In the genomic region with DNA sequence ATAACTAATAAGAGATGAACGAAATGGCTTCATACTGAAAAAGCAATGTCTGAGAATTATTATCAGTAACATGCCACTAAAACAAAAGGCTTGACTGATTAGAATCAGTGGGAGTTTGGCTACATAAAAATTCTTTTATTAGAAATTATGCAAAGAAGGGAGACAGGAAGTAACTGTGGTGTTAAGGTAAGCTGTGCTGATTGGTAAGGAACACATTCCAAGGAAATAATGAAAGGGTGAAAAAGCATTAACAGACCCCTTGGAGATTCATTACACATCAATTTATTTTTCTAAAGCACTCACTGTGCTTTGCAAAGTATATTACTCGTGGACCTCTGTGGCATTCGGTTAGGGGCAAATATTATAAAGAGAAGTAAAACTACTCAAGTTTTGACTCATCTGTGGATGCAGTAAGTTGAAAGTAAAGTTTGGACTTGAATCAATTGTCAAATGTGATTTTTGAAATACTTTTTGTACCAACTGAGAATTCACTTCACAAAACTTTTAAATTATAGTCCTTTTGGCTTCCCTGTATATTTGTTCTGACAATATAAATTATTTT, we compare ENCODE assay signal across 15 cellular contexts.
DNase-seq lines count a peak whose midpoint lies in the region; ATAC-seq, FAIRE-seq and TF ChIP-seq lines count a peak whose summit lies in the region.
"Had no signal": no experiment of that assay in that cellular context is flagged by ENCODE, and none has a peak within 500 bp of the region (broad histone marks: within the 10 kb centered on the region; RNA-seq: fewer than 3 reads in every experiment).

No MANE protein-coding gene starts in this region.

- peak overlapping the region; percentile 72 for H2AFZ ChIP-seq in mammary epithelial cell (ENCODE audit: low read depth, low read length)

- BruUV-seq in mammary epithelial cell (replicated peaks; lab: Mats Ljungman, UMichigan), result no TSS peak

- TF ChIP-seq POLR2A in breast epithelium (IDR thresholded peaks at IDR 0.05), result no peak

- H3K9ac ChIP-seq in mammary epithelial cell (ENCODE audit: insufficient read depth, low read length), result no peak overlapping the region

- H3K36me3 ChIP-seq in mammary epithelial cell (ENCODE audit: insufficient read depth, low read length), result no peaks in the 10 kb centered on the region
- H3K36me3 ChIP-seq in breast epithelium, result no peaks in the 10 kb centered on the region
- H3K36me3 ChIP-seq: MG63, thoracic aorta had no signal

- CTCF ChIA-PET in mammary epithelial cell (lab: Charles Lee; ENCODE audit: low non-redundant PET), result no interaction called here

- H3K9me3 ChIP-seq in mammary epithelial cell (replicated peaks; ENCODE audit: insufficient read depth, low read length) (no peaks in the 10 kb centered on the region), breast epithelium (no peaks in the 10 kb centered on the region)
- H3K9me3 ChIP-seq: MG63, thoracic aorta had no signal

- WGBS in mammary epithelial cell (ENCODE audit: low coverage, missing lambda C conversion rate), result 15% methylated on average over 3 of the region's 3 CpGs

- H4K20me1 ChIP-seq in mammary epithelial cell (ENCODE audit: insufficient read depth, low read length), result no peaks in the 10 kb centered on the region

- ATAC-seq in HG02678 (IDR thresholded peaks at IDR 0.05; ENCODE audit: unreplicated experiment) (peak; percentile 73), HG03565 (IDR thresholded peaks at IDR 0.05; ENCODE audit: unreplicated experiment) (peak; percentile 63), HG02588 (IDR thresholded peaks at IDR 0.05; ENCODE audit: unreplicated experiment) (no peak)
- ATAC-seq: activated naive CD4-positive, alpha-beta T cell treated with anti-CD3 and anti-CD28 coated beads, Interleukin-2, amount 50 U/mL, for 72 hours; naive thymus-derived CD8-positive, alpha-beta T cell; sciatic nerve had no signal

- TF ChIP-seq CTCF in mammary epithelial cell (conservative IDR thresholded peaks at IDR 0.05 in 1 of 2, IDR thresholded peaks at IDR 0.05 in 1 of 2; ENCODE audit: extremely low read depth in 1 of 2, insufficient read depth in 1 of 2, low read depth in 1 of 2, low read length in 2 of 2), result no peak
- TF ChIP-seq CTCF in breast epithelium (IDR thresholded peaks at IDR 0.05), result no peak

- H3K4me3 ChIP-seq in mammary epithelial cell (replicated peaks in 1 of 3; ENCODE audit: insufficient read depth in 1 of 3, low read depth in 2 of 3, low read length in 3 of 3) (no peak overlapping the region), breast epithelium (no peak overlapping the region)
- H3K4me3 ChIP-seq: MG63, thoracic aorta had no signal

- no peak overlapping the region for H3K27ac ChIP-seq in mammary epithelial cell (ENCODE audit: insufficient read depth, low read depth, low read length)
- H3K27ac ChIP-seq in breast epithelium, result no peak overlapping the region
- H3K27ac ChIP-seq: 22Rv1, thoracic aorta had no signal

- peak overlapping the region; percentile 51 for H3K4me2 ChIP-seq in mammary epithelial cell (ENCODE audit: insufficient read depth, low read depth, low read length)

- intact Hi-C loops in mammary epithelial cell (cut with micrococcal nuclease), result no loop called here
- intact Hi-C loops in breast epithelium (cut with DNase I; ENCODE audit: low total_unique reads), result no loop called here

- in situ Hi-C loops in mammary epithelial cell (cut with MboI; ENCODE audit: low sequenced_read_pairs in 2 of 2), result no loop called here

- no peak for FAIRE-seq in urothelium cell line (lab: Jason Lieb, UNC)

- no peaks in the 10 kb centered on the region for H3K79me2 ChIP-seq in mammary epithelial cell (ENCODE audit: insufficient read depth, low read length)

- dilution Hi-C loops in mammary epithelial cell (cut with HindIII; ENCODE audit: low sequenced_read_pairs), result no loop called here

- no peaks in the 10 kb centered on the region for H3K27me3 ChIP-seq in mammary epithelial cell (ENCODE audit: insufficient read depth, low read length)
- no peaks in the 10 kb centered on the region for H3K27me3 ChIP-seq in breast epithelium

- DNase-seq in mammary epithelial cell (no peak), breast epithelium (ENCODE audit: low spot score in 2 of 2) (no peak), UCSD-AML1 (lab: John Stamatoyannopoulos, UW; ENCODE audit: unreplicated experiment) (no peak), urothelium cell line (ENCODE audit: low spot score) (no peak), D341Med (ENCODE audit: low spot score) (no peak)
- DNase-seq: MG63; naive thymus-derived CD8-positive, alpha-beta T cell; NCI-H345 had no signal

- peaks cover 8% of the 10 kb centered on the region for H3K4me1 ChIP-seq in mammary epithelial cell (ENCODE audit: insufficient read depth, low read length)
- H3K4me1 ChIP-seq in breast epithelium, result no peaks in the 10 kb centered on the region
